In genomic region chr2:177688844-177689243, GRCh38 we compare ENCODE assay signal across 31 cellular contexts.
"Had no signal": no experiment of that assay in that cellular context is flagged by ENCODE, and none has a peak within 500 bp of the region (broad histone marks: within the 10 kb centered on the region; RNA-seq: fewer than 3 reads in every experiment).

No MANE protein-coding gene starts in this region.

- H3K4me1 ChIP-seq: heart left ventricle, left ventricle myocardium inferior, prostate gland, sigmoid colon, suprapubic skin, tibial artery, upper lobe of right lung had no signal

- H3K36me3 Mint-ChIP-seq: immature natural killer cell; naive thymus-derived CD4-positive, alpha-beta T cell; natural killer cell treated with Interleukin-12 subunit alpha and Interleukin-12 subunit beta and Interleukin-15 and Interleukin-18, amount 100 ng/mL, for 72 hours had no signal

- H3K9me3 ChIP-seq: heart left ventricle, left ventricle myocardium inferior, mucosa of descending colon, pancreas, prostate gland, sigmoid colon, suprapubic skin, thoracic aorta, tibial artery, upper lobe of right lung had no signal

- DNase-seq: heart left ventricle; hypothalamus; immature natural killer cell; kidney; left ventricle myocardium inferior; mesendoderm; midbrain; mucosa of descending colon; naive thymus-derived CD4-positive, alpha-beta T cell; nucleus accumbens; pancreas; posterior cingulate gyrus; retina; right cardiac atrium; sigmoid colon; stimulated activated CD4-positive, alpha-beta T cell treated with anti-CD3 and anti-CD28 coated beads, Interleukin-2, amount 100 ng/mL, for 24 hours; stimulated activated CD4-positive, alpha-beta T cell treated with anti-CD3 and anti-CD28 coated beads, Interleukin-4, amount 100 ng/mL, for 1 hour; stimulated activated naive CD4-positive, alpha-beta T cell; tibial artery; trophoblast cell; upper lobe of right lung had no signal

- H3K4me1 Mint-ChIP-seq: immature natural killer cell, neural crest cell had no signal

- ATAC-seq: heart left ventricle; naive thymus-derived CD4-positive, alpha-beta T cell; natural killer cell treated with Interleukin-12 subunit alpha and Interleukin-12 subunit beta and Interleukin-15 and Interleukin-18, amount 100 ng/mL, for 72 hours; pancreas; right cardiac atrium; upper lobe of right lung had no signal

- H3K27ac Mint-ChIP-seq: immature natural killer cell; naive thymus-derived CD4-positive, alpha-beta T cell; natural killer cell treated with Interleukin-12 subunit alpha and Interleukin-12 subunit beta and Interleukin-15 and Interleukin-18, amount 100 ng/mL, for 72 hours; stimulated activated naive CD8-positive, alpha-beta T cell treated with anti-CD3 and anti-CD28 coated beads, Interleukin-15, Interleukin-2, amounts not matched to agents 100 ng/mL and 50 ng/mL, for 24 hours had no signal

- H3K27me3 ChIP-seq: heart left ventricle, pancreas, sigmoid colon, suprapubic skin, tibial artery, upper lobe of right lung had no signal

- FAIRE-seq: islet of Langerhans, kidney, pancreas, small intestine, urothelium cell line had no signal

- H3K9me3 Mint-ChIP-seq: immature natural killer cell; naive thymus-derived CD4-positive, alpha-beta T cell; natural killer cell treated with Interleukin-12 subunit alpha and Interleukin-12 subunit beta and Interleukin-15 and Interleukin-18, amount 100 ng/mL, for 72 hours; neural crest cell; stimulated activated naive CD8-positive, alpha-beta T cell treated with anti-CD3 and anti-CD28 coated beads, Interleukin-15, Interleukin-2, amounts not matched to agents 100 ng/mL and 50 ng/mL, for 24 hours had no signal

- H3K4me3 ChIP-seq: heart left ventricle, left ventricle myocardium inferior, lung, mucosa of descending colon, pancreas, prostate gland, sigmoid colon, suprapubic skin, thoracic aorta, tibial artery, upper lobe of right lung had no signal

- H3K27ac ChIP-seq: heart left ventricle, left ventricle myocardium inferior, pancreas, prostate gland, sigmoid colon, suprapubic skin, thoracic aorta, tibial artery, upper lobe of right lung had no signal

- H3K4me3 Mint-ChIP-seq: immature natural killer cell; naive thymus-derived CD4-positive, alpha-beta T cell; natural killer cell treated with Interleukin-12 subunit alpha and Interleukin-12 subunit beta and Interleukin-15 and Interleukin-18, amount 100 ng/mL, for 72 hours; neural crest cell; stimulated activated naive CD8-positive, alpha-beta T cell treated with anti-CD3 and anti-CD28 coated beads, Interleukin-15, Interleukin-2, amounts not matched to agents 100 ng/mL and 50 ng/mL, for 24 hours had no signal

- H3K36me3 ChIP-seq: heart left ventricle, left ventricle myocardium inferior, pancreas, prostate gland, sigmoid colon, suprapubic skin, thoracic aorta, tibial artery, upper lobe of right lung had no signal
